9 cellular contexts compared by ENCODE assay signal in genomic region chr9:92481029-92481633, GRCh38. TPM values are rescaled to one million over a fixed set of nuclear protein-coding genes. Genes with fewer than 3 reads are reported as not detected.
DNase-seq lines count a peak whose midpoint lies in the region; ATAC-seq, FAIRE-seq and TF ChIP-seq lines count a peak whose summit lies in the region.
"Had no signal": no experiment of that assay in that cellular context is flagged by ENCODE, and none has a peak within 500 bp of the region (broad histone marks: within the 10 kb centered on the region; RNA-seq: fewer than 3 reads in every experiment).

No MANE protein-coding gene starts in this region.

- TF ChIP-seq CTCF in bronchial epithelial cell (IDR thresholded peaks at IDR 0.05; ENCODE audit: insufficient read depth, low read length, severe bottlenecking), result no peak

- H3K36me3 ChIP-seq in bronchial epithelial cell (ENCODE audit: control insufficient read depth, insufficient read depth, low read length), result no peaks in the 10 kb centered on the region
- H3K36me3 ChIP-seq: Peyer's patch had no signal

- peak; percentile 52 for DNase-seq in EH (ENCODE audit: low read depth)
- DNase-seq in bronchial epithelial cell (ENCODE audit: low read depth), result peak; percentile 74
- DNase-seq in myocyte (ENCODE audit: low read depth), result peak; percentile 15
- DNase-seq in Ammon's horn (ENCODE audit: low spot score), result no peak
- DNase-seq: Peyer's patch had no signal

- ATAC-seq in HG03095 (IDR thresholded peaks at IDR 0.05; ENCODE audit: unreplicated experiment) (peak; percentile 57), GM21723 (IDR thresholded peaks at IDR 0.05; ENCODE audit: unreplicated experiment) (no peak), GM21528 (IDR thresholded peaks at IDR 0.05; ENCODE audit: low FRiP score, unreplicated experiment) (no peak), HG03565 (IDR thresholded peaks at IDR 0.05; ENCODE audit: unreplicated experiment) (no peak)

- no peak overlapping the region for H3K4me3 ChIP-seq in bronchial epithelial cell (ENCODE audit: low read depth, low read length)

- no peak for FAIRE-seq in bronchial epithelial cell (lab: Jason Lieb, UNC)

- no peaks in the 10 kb centered on the region for H3K27me3 ChIP-seq in bronchial epithelial cell (ENCODE audit: control insufficient read depth, insufficient read depth, low read length)
- H3K27me3 ChIP-seq: Peyer's patch had no signal

RNA-seq across cellular contexts. Expression of gene ASPN, which starts 1.2 kb away (rescaled TPM):
- total RNA-seq in bronchial epithelial cell (not detected in 2 replicates), myocyte (0.19 TPM in 1 of 2 replicates, not detected in the other)
- 0.11 TPM for polyA plus RNA-seq in myocyte (2012)

RNA-seq across cellular contexts. Expression of gene ECM2, which starts 54.7 kb away (rescaled TPM):
- total RNA-seq in bronchial epithelial cell, result 0.26 and 0.90 TPM in 2 replicates
- 11.2 and 11.8 TPM in 2 replicates for total RNA-seq in myocyte
- 11.6 TPM for polyA plus RNA-seq in myocyte (2012)

RNA-seq across cellular contexts. Expression of gene OMD, which starts 56.9 kb away (rescaled TPM):
- total RNA-seq in bronchial epithelial cell (not detected in 2 replicates), myocyte (not detected in 2 replicates)
- polyA plus RNA-seq in myocyte (2012), result 0.16 TPM
